ENCODE assay signal across 11 cellular contexts in genomic region chr4:152209772-152210493, GRCh38.
DNase-seq lines count a peak whose midpoint lies in the region; ATAC-seq and TF ChIP-seq lines count a peak whose summit lies in the region.
"Had no signal": no experiment of that assay in that cellular context is flagged by ENCODE, and none has a peak within 500 bp of the region (broad histone marks: within the 10 kb centered on the region; RNA-seq: fewer than 3 reads in every experiment).

No MANE protein-coding gene starts in this region.

- H3K4me3 ChIP-seq in ascending aorta = no peak overlapping the region
- H3K4me3 ChIP-seq: GM23338 had no signal

- H3K27me3 ChIP-seq in foreskin keratinocyte (no peaks in the 10 kb centered on the region), ascending aorta (no peaks in the 10 kb centered on the region)

- intact Hi-C loops in ascending aorta (cut with DNase I) (no loop called here), posterior cingulate gyrus (cut with DNase I) (no loop called here), left ventricle myocardium superior (cut with micrococcal nuclease) (no loop called here)

- no peak overlapping the region for H3K27ac ChIP-seq in foreskin keratinocyte
- no peak overlapping the region for H3K27ac ChIP-seq in ascending aorta
- H3K27ac ChIP-seq: epithelial cell of prostate had no signal

- no peaks in the 10 kb centered on the region for H3K4me1 ChIP-seq in foreskin keratinocyte
- H3K4me1 ChIP-seq in ascending aorta = no peaks in the 10 kb centered on the region

- peak; percentile 90 for ATAC-seq in GM18873 (IDR thresholded peaks at IDR 0.05; ENCODE audit: low FRiP score, unreplicated experiment)
- peak; percentile 89 for ATAC-seq in GM21786 (IDR thresholded peaks at IDR 0.05; ENCODE audit: unreplicated experiment)
- ATAC-seq in HG03175 (IDR thresholded peaks at IDR 0.05; ENCODE audit: unreplicated experiment) = peak; percentile 89
- ATAC-seq in foreskin keratinocyte = no peak
- ATAC-seq in left ventricle myocardium superior = no peak
- ATAC-seq: GM23338 had no signal

- H3K9me3 ChIP-seq in ascending aorta = no peaks in the 10 kb centered on the region

- no peak for TF ChIP-seq CTCF in foreskin keratinocyte (conservative IDR thresholded peaks at IDR 0.05)
- TF ChIP-seq CTCF in ascending aorta (IDR thresholded peaks at IDR 0.05) = no peak

- H3K36me3 ChIP-seq in ascending aorta = no peaks in the 10 kb centered on the region

- peak; percentile 18 for DNase-seq in foreskin melanocyte
- DNase-seq in foreskin keratinocyte = no peak
- DNase-seq in ascending aorta (ENCODE audit: low spot score in 2 of 2) = no peak
- no peak for DNase-seq in posterior cingulate gyrus
- DNase-seq in left ventricle myocardium superior = no peak
- DNase-seq: DMS79 had no signal

Comparison
In these comparisons a context has a peak if more than half of its experiments do, and no peak if none do; other contexts are left out.
1. ATAC-seq: peak in GM18873 (single experiment), GM21786 (single experiment) and HG03175 (single experiment); none in foreskin keratinocyte (single experiment) and left ventricle myocardium superior (single experiment).